In genomic region chr18:48293954-48294893, GRCh38 we compare ENCODE assay signal across 13 cellular contexts.
A peak's percentile ranks its signal among the peaks of the same experiment; 100 is the strongest.
DNase-seq lines count a peak whose midpoint lies in the region; ATAC-seq and TF ChIP-seq lines count a peak whose summit lies in the region.
"Had no signal": no experiment of that assay in that cellular context is flagged by ENCODE, and none has a peak within 500 bp of the region (broad histone marks: within the 10 kb centered on the region; RNA-seq: fewer than 3 reads in every experiment).

No MANE protein-coding gene starts in this region.

- H3K9ac ChIP-seq in PC-3 (ENCODE audit: low read length): no peak overlapping the region

- DNase-seq in DMS53 (lab: John Stamatoyannopoulos, UW): peak; percentile 73
- peak; percentile 95 for DNase-seq in NCI-H1417 treated with DMSO at 0.1 percent for 48 hours (lab: John Stamatoyannopoulos, UW)
- peak; percentile 13 for DNase-seq in PC-3
- peak; percentile 69 for DNase-seq in left kidney (ENCODE audit: low read depth, low spot score)
- DNase-seq in SKM-1 treated with dmso at 0.1 percent for 144 hours (lab: John Stamatoyannopoulos, UW; ENCODE audit: unreplicated experiment): no peak
- no peak for DNase-seq in inferior parietal cortex (ENCODE audit: extremely low spot score)
- DNase-seq: activated CD4-positive, alpha-beta T cell treated with anti-CD3 and anti-CD28 coated beads for 4 hours; CD4-positive, CD25-positive, alpha-beta regulatory T cell; stimulated activated CD8-positive, alpha-beta memory T cell treated with anti-CD3 and anti-CD28 coated beads, Interleukin-4, amount 100 ng/mL, for 48 hours had no signal

- H3K27ac ChIP-seq in PC-3 (ENCODE audit: low read length): peak overlapping the region; percentile 47
- H3K27ac ChIP-seq: RWPE1 had no signal

- no peaks in the 10 kb centered on the region for H3K36me3 ChIP-seq in PC-3 (ENCODE audit: low read depth, low read length)

- CTCF ChIA-PET in PC-3 (lab: Charles Lee): no interaction called here

- TF ChIP-seq CTCF in PC-3 (conservative IDR thresholded peaks at IDR 0.05; ENCODE audit: low read depth, low read length): no peak

- no peaks in the 10 kb centered on the region for H3K27me3 ChIP-seq in PC-3 (ENCODE audit: low read length)

- no TSS peak for BruUV-seq in PC-3 (replicated peaks; lab: Mats Ljungman, UMichigan)

- H3K9me2 ChIP-seq in PC-3 (replicated peaks; ENCODE audit: low read length): no peaks in the 10 kb centered on the region

- H3K9me3 ChIP-seq in PC-3 (ENCODE audit: low read length): no peaks in the 10 kb centered on the region

- POLR2A ChIA-PET in PC-3 (lab: Charles Lee; ENCODE audit: unreplicated experiment): interaction anchor here (0.7 kb wide), 1 partner anchor 30 kb away, joined by 10 read pairs; no protein-coding TSS in a partner anchor

- ATAC-seq in PC-3 (peak; percentile 19), GM18861 (IDR thresholded peaks at IDR 0.05; ENCODE audit: unreplicated experiment) (no peak), HG03521 (IDR thresholded peaks at IDR 0.05; ENCODE audit: unreplicated experiment) (no peak)
- ATAC-seq: left lobe of liver had no signal

- intact Hi-C loops in PC-3 (cut with micrococcal nuclease): no loop called here

- no peak overlapping the region for H3K4me3 ChIP-seq in PC-3 (ENCODE audit: low read length)

- no peaks in the 10 kb centered on the region for H3F3A ChIP-seq in PC-3 (ENCODE audit: low read length, unreplicated experiment)

- no peak overlapping the region for H2AFZ ChIP-seq in PC-3 (ENCODE audit: low read length)

- H3K4me2 ChIP-seq in PC-3 (ENCODE audit: low read length): no peak overlapping the region

- H3K79me2 ChIP-seq in PC-3 (ENCODE audit: low read length): no peaks in the 10 kb centered on the region

- no peaks in the 10 kb centered on the region for H4K20me1 ChIP-seq in PC-3 (ENCODE audit: low read length)

- H3K4me1 ChIP-seq in PC-3 (ENCODE audit: insufficient read depth, low read length): peaks cover 23% of the 10 kb centered on the region

Comparison
In these comparisons a context has a peak if more than half of its experiments do, and no peak if none do; other contexts are left out.
1. DNase-seq: peak in DMS53 (single experiment), NCI-H1417 treated with DMSO at 0.1 percent for 48 hours (single experiment), PC-3 (single experiment) and left kidney (single experiment); none in SKM-1 treated with dmso at 0.1 percent for 144 hours (single experiment) and inferior parietal cortex (single experiment).